In genomic region chr1:228836954-228837481, GRCh38 we compare ENCODE assay signal across 1 cellular context.
TF ChIP-seq lines count a peak whose summit lies in the region.

No MANE protein-coding gene starts in this region.

TF ChIP-seq in HCT116, 20 proteins besides CTCF, POLR2A, EP300 and RAD21 (continued from another document):
- TF ChIP-seq ZBTB33 (IDR thresholded peaks at IDR 0.05; ENCODE audit: extremely low read depth, insufficient replicate concordance, low read length) (no peak), FOSL1 (IDR thresholded peaks at IDR 0.05; ENCODE audit: low read depth) (no peak), MAX (IDR thresholded peaks at IDR 0.05) (no peak), SIN3A (IDR thresholded peaks at IDR 0.05; ENCODE audit: low read depth) (no peak), YY1 (IDR thresholded peaks at IDR 0.05; ENCODE audit: extremely low read depth, insufficient replicate concordance, low read depth, low read length) (no peak), ELF1 (IDR thresholded peaks at IDR 0.05; ENCODE audit: borderline replicate concordance, low read depth) (no peak), CBX3 (IDR thresholded peaks at IDR 0.05; ENCODE audit: low read depth) (no peak), ATF3 (IDR thresholded peaks at IDR 0.05) (no peak), ZNF274 (IDR thresholded peaks at IDR 0.05; ENCODE audit: low read depth, low read length) (no peak), JUND (IDR thresholded peaks at IDR 0.05) (no peak), SRF (IDR thresholded peaks at IDR 0.05; ENCODE audit: low read depth) (no peak), EZH2phosphoT487 (IDR thresholded peaks at IDR 0.05; ENCODE audit: borderline replicate concordance) (no peak)
